ENCODE assay signal across 15 cellular contexts in genomic region chr10:33498354-33498753, GRCh38.
DNase-seq lines count a peak whose midpoint lies in the region; ATAC-seq, FAIRE-seq and TF ChIP-seq lines count a peak whose summit lies in the region.
"Had no signal": no experiment of that assay in that cellular context is flagged by ENCODE, and none has a peak within 500 bp of the region (broad histone marks: within the 10 kb centered on the region; RNA-seq: fewer than 3 reads in every experiment).

No MANE protein-coding gene starts in this region.

- H3K4me1 ChIP-seq in kidney (ENCODE audit: control insufficient read depth in 1 of 2, insufficient read depth in 1 of 2, low read depth in 1 of 2, low read length in 2 of 2), result no peaks in the 10 kb centered on the region
- peaks cover 0 to 16% of the 10 kb centered on the region in 2 donors for H3K4me1 ChIP-seq in uterus
- H3K4me1 ChIP-seq in vagina, result peaks cover 5% of the 10 kb centered on the region

- H3K27me3 ChIP-seq in uterus, result no peaks in the 10 kb centered on the region
- no peaks in the 10 kb centered on the region for H3K27me3 ChIP-seq in vagina

- no peak for TF ChIP-seq CTCF in kidney (IDR thresholded peaks at IDR 0.05; ENCODE audit: borderline replicate concordance, extremely low read depth, insufficient read depth)
- TF ChIP-seq CTCF in nephron progenitor cell (IDR thresholded peaks at IDR 0.05), result no peak
- no peak for TF ChIP-seq CTCF in uterus (IDR thresholded peaks at IDR 0.05)
- TF ChIP-seq CTCF in vagina (IDR thresholded peaks at IDR 0.05), result no peak

- no peak for ATAC-seq in GM19455 (IDR thresholded peaks at IDR 0.05; ENCODE audit: unreplicated experiment)
- ATAC-seq: CD8-positive, alpha-beta T cell had no signal

- peak overlapping the region; percentile 10 for H3K4me3 Mint-ChIP-seq in nephron progenitor cell
- H3K4me3 Mint-ChIP-seq: CD14-positive monocyte; CD8-positive, alpha-beta T cell had no signal

- TF ChIP-seq POLR2A in uterus (IDR thresholded peaks at IDR 0.05) (no peak), vagina (IDR thresholded peaks at IDR 0.05) (no peak)

- H3K4me3 ChIP-seq in kidney (ENCODE audit: low read length in 2 of 2) (no peak overlapping the region), uterus (no peak overlapping the region), vagina (no peak overlapping the region)

- intact Hi-C loops in kidney (cut with DNase I), result no loop called here
- intact Hi-C loops in uterus (cut with DNase I; ENCODE audit: low total_unique reads), result no loop called here
- intact Hi-C loops in vagina (cut with DNase I), result loop anchor here (10.0 kb wide), 1 partner anchor 164 kb away; the partner anchor contains the start of gene NRP1

- DNase-seq in SHP77 (lab: John Stamatoyannopoulos, UW) (peak; percentile 6 to 34), SHP77 treated with DMSO at 0.1 percent for 48 hours (lab: John Stamatoyannopoulos, UW) (no peak), kidney (peak; percentile 85), nephron progenitor cell (peak; percentile 72), uterus (peak in 1 of 2 donors; percentile 24), vagina (ENCODE audit: extremely low spot score in 2 of 2) (no peak)
- no peak for DNase-seq in stimulated activated CD4-positive, alpha-beta T cell treated with anti-CD3 and anti-CD28 coated beads, Interleukin-12 subunit alpha, Interleukin-12 subunit beta, amount 100 ng/mL, for 4 hours
- DNase-seq: CD8-positive, alpha-beta T cell; DMS53; HCEC 1CT; HFFc6 had no signal

- H3K9ac ChIP-seq in kidney (ENCODE audit: low read length in 2 of 2), result no peak overlapping the region

- peak overlapping the region; percentile 85 for H3K27ac Mint-ChIP-seq in nephron progenitor cell
- H3K27ac Mint-ChIP-seq: CD14-positive monocyte; CD8-positive, alpha-beta T cell; HFFc6 had no signal

- H3K36me3 ChIP-seq in kidney (ENCODE audit: control insufficient read depth in 1 of 2, insufficient read depth in 2 of 2, low read length in 2 of 2) (no peaks in the 10 kb centered on the region), uterus (no peaks in the 10 kb centered on the region), vagina (no peaks in the 10 kb centered on the region)

- peaks cover 7% of the 10 kb centered on the region for H3K27me3 Mint-ChIP-seq in nephron progenitor cell (ENCODE audit: low read depth, poor library complexity)

- peaks cover 71% of the 10 kb centered on the region for H3K4me1 Mint-ChIP-seq in nephron progenitor cell
- H3K4me1 Mint-ChIP-seq: CD14-positive monocyte had no signal

- peaks cover 28% of the 10 kb centered on the region for H3K36me3 Mint-ChIP-seq in nephron progenitor cell (ENCODE audit: low read depth)
- H3K36me3 Mint-ChIP-seq: CD14-positive monocyte; CD8-positive, alpha-beta T cell had no signal

- H3K9me3 Mint-ChIP-seq in nephron progenitor cell, result peaks cover 33% of the 10 kb centered on the region
- H3K9me3 Mint-ChIP-seq: CD8-positive, alpha-beta T cell; HFFc6 had no signal

- H3K9me3 ChIP-seq in kidney (ENCODE audit: control insufficient read depth in 1 of 2, low read length in 2 of 2) (no peaks in the 10 kb centered on the region), uterus (no peaks in the 10 kb centered on the region), vagina (no peaks in the 10 kb centered on the region)

- H3K27ac ChIP-seq in kidney (ENCODE audit: low read depth in 2 of 2, low read length in 2 of 2), result no peak overlapping the region
- H3K27ac ChIP-seq in uterus, result peak overlapping the region; percentile 56 to 62
- no peak overlapping the region for H3K27ac ChIP-seq in vagina
- H3K27ac ChIP-seq: 22Rv1 had no signal

- FAIRE-seq in kidney (lab: Jason Lieb, UNC), result no peak
- FAIRE-seq: GM12891 had no signal

Comparison
In these comparisons a context has a peak if more than half of its experiments do, and no peak if none do; other contexts are left out.
1. DNase-seq: peak in SHP77 (2 of 2), kidney (single experiment) and nephron progenitor cell (single experiment); none in SHP77 treated with DMSO at 0.1 percent for 48 hours (single experiment), stimulated activated CD4-positive, alpha-beta T cell treated with anti-CD3 and anti-CD28 coated beads, Interleukin-12 subunit alpha, Interleukin-12 subunit beta, amount 100 ng/mL, for 4 hours (single experiment) and vagina (0 of 2).
2. H3K27ac ChIP-seq: peak in uterus (2 of 2); none in kidney (0 of 2) and vagina (single experiment).